Comparison of ENCODE assay signal across 19 cellular contexts in genomic region chr13:25062479-25062878, GRCh38. TPM values are rescaled to one million over a fixed set of nuclear protein-coding genes. Genes with fewer than 3 reads are reported as not detected.
DNase-seq lines count a peak whose midpoint lies in the region; ATAC-seq and TF ChIP-seq lines count a peak whose summit lies in the region.
"Had no signal": no experiment of that assay in that cellular context is flagged by ENCODE, and none has a peak within 500 bp of the region (broad histone marks: within the 10 kb centered on the region; RNA-seq: fewer than 3 reads in every experiment).

No MANE protein-coding gene starts in this region.

- no peaks in the 10 kb centered on the region for H3K36me3 Mint-ChIP-seq in endothelial cell (ENCODE audit: low read depth, unreplicated experiment)
- H3K36me3 Mint-ChIP-seq: CD4-positive, alpha-beta memory T cell had no signal

- H3K9me2 ChIP-seq in HCT116 (ENCODE audit: insufficient read depth): no peaks in the 10 kb centered on the region
- H3K9me2 ChIP-seq in OCI-LY7 (ENCODE audit: insufficient read depth, low read length): no peaks in the 10 kb centered on the region

- TF ChIP-seq RAD21 in HCT116 (IDR thresholded peaks at IDR 0.05; ENCODE audit: low read depth): no peak

- ATAC-seq in HCT116 (peak; percentile 53; the same call in 1 of the 2 replicates), GM21447 (IDR thresholded peaks at IDR 0.05; ENCODE audit: unreplicated experiment) (no peak)

- peaks cover 1% of the 10 kb centered on the region for H3K27me3 Mint-ChIP-seq in endothelial cell (ENCODE audit: unreplicated experiment)

- H3K4me3 Mint-ChIP-seq in endothelial cell (ENCODE audit: unreplicated experiment): peak overlapping the region; percentile 30
- H3K4me3 Mint-ChIP-seq: CD4-positive, alpha-beta memory T cell had no signal

- H3K9me3 ChIP-seq in HCT116 (ENCODE audit: control insufficient read depth in 1 of 2, insufficient read depth in 1 of 2, low read depth in 1 of 2, low read length in 2 of 2) (no peaks in the 10 kb centered on the region), OCI-LY7 (ENCODE audit: low read length) (no peaks in the 10 kb centered on the region)
- H3K9me3 ChIP-seq: MG63 had no signal

- H3K79me2 ChIP-seq in HCT116 (ENCODE audit: insufficient read depth, low read length): no peaks in the 10 kb centered on the region
- no peaks in the 10 kb centered on the region for H3K79me2 ChIP-seq in OCI-LY7 (ENCODE audit: insufficient read depth, low read depth, low read length)

- H3K4me1 ChIP-seq in HCT116 (ENCODE audit: control insufficient read depth in 1 of 2, insufficient read depth in 2 of 2, low read length in 2 of 2) (no peaks in the 10 kb centered on the region), OCI-LY7 (ENCODE audit: insufficient read depth, low read length, poor library complexity, severe bottlenecking) (no peaks in the 10 kb centered on the region)

- H3K4me1 Mint-ChIP-seq in endothelial cell (ENCODE audit: unreplicated experiment): peaks cover 14% of the 10 kb centered on the region
- H3K4me1 Mint-ChIP-seq: CD4-positive, alpha-beta memory T cell had no signal

- no peak overlapping the region for H3K27ac ChIP-seq in HCT116 (ENCODE audit: low read depth, low read length)
- H3K27ac ChIP-seq in OCI-LY7 (ENCODE audit: low read depth, low read length, poor library complexity, severe bottlenecking): no peak overlapping the region

- H3K4me2 ChIP-seq in HCT116 (ENCODE audit: low read length): no peak overlapping the region
- no peak overlapping the region for H3K4me2 ChIP-seq in OCI-LY7 (ENCODE audit: low read length)

- peak in 2 of 3 experiments; percentile 37 to 39; a peak in 3 of 6 replicates for TF ChIP-seq CTCF in HCT116 (IDR thresholded peaks at IDR 0.05 in 2 of 3, conservative IDR thresholded peaks at IDR 0.05 in 1 of 3; ENCODE audit: borderline replicate concordance in 1 of 3, insufficient read depth in 1 of 3, low read depth in 2 of 3, low read length in 2 of 3)
- TF ChIP-seq CTCF in OCI-LY7 (conservative IDR thresholded peaks at IDR 0.05; ENCODE audit: low read length): peak; percentile 60
- no peak for TF ChIP-seq CTCF in endothelial cell (IDR thresholded peaks at IDR 0.05; ENCODE audit: unreplicated experiment)

- in situ Hi-C loops in ACHN (cut with HindIII; ENCODE audit: low pct_ligation_motif_present, low pct_unique_long_range_greater_than_20kb, low sequenced_read_pairs): no loop called here

- H3K36me3 ChIP-seq in HCT116 (ENCODE audit: control insufficient read depth in 1 of 2, insufficient read depth in 2 of 2, low read length in 2 of 2) (no peaks in the 10 kb centered on the region), OCI-LY7 (ENCODE audit: insufficient read depth, low read length) (no peaks in the 10 kb centered on the region)
- H3K36me3 ChIP-seq: HAP-1, MG63 had no signal

- no peaks in the 10 kb centered on the region for H4K20me1 ChIP-seq in HCT116 (ENCODE audit: insufficient read depth)
- H4K20me1 ChIP-seq in OCI-LY7 (ENCODE audit: insufficient read depth, low read length): no peaks in the 10 kb centered on the region

- CTCF ChIA-PET in HCT116 (lab: Charles Lee) (no interaction called here), OCI-LY7 (lab: Charles Lee; ENCODE audit: unreplicated experiment) (no interaction called here)

- no peaks in the 10 kb centered on the region for H3K27me3 ChIP-seq in HCT116 (ENCODE audit: insufficient read depth, low read length)

- intact Hi-C loops in HCT116 (cut with micrococcal nuclease) (no loop called here), OCI-LY7 (cut with micrococcal nuclease; ENCODE audit: unreplicated experiment) (no loop called here)

- H3K27ac Mint-ChIP-seq in endothelial cell (ENCODE audit: unreplicated experiment): peak overlapping the region; percentile 12
- H3K27ac Mint-ChIP-seq: CD4-positive, alpha-beta memory T cell had no signal

- no peaks in the 10 kb centered on the region for H3K9me3 Mint-ChIP-seq in endothelial cell (ENCODE audit: unreplicated experiment)

- DNase-seq in ACHN (peak; percentile 7), HCT116 (ENCODE audit: low read depth, low spot score) (no peak), OCI-LY7 (ENCODE audit: low spot score) (no peak), endothelial cell (ENCODE audit: low spot score) (no peak), GDM1 (lab: John Stamatoyannopoulos, UW) (no peak), KG1 (lab: John Stamatoyannopoulos, UW) (no peak)
- DNase-seq in effector CD8-positive, alpha-beta T cell (lab: John Stamatoyannopoulos, UW): no peak
- DNase-seq: CD4-positive, alpha-beta memory T cell; DND-41; GF-D8; MG63; NCI-H187 treated with DMSO at 0.1 percent for 48 hours; NCI-H2171; NCI-H446 treated with DMSO at 0.1 percent for 48 hours; NCI-H748 treated with DMSO at 0.1 percent for 48 hours; SHP77 treated with DMSO at 0.1 percent for 48 hours; SW 1271 had no signal

- H3K4me3 ChIP-seq in HCT116 (replicated peaks in 1 of 2; ENCODE audit: low read depth in 1 of 2, low read length in 2 of 2) (no peak overlapping the region), OCI-LY7 (ENCODE audit: low read depth, low read length, poor library complexity, severe bottlenecking) (no peak overlapping the region)
- H3K4me3 ChIP-seq: HAP-1, MG63 had no signal

- RAD21 ChIA-PET in HCT116 (lab: Charles Lee; ENCODE audit: low non-redundant PET in 1 of 2, low total read pairs in 2 of 2, uncharacterized antibody in 2 of 2, unreplicated experiment in 2 of 2): no interaction called here

- BruUV-seq in HCT116 (replicated peaks; lab: Mats Ljungman, UMichigan) (no TSS peak), OCI-LY7 (replicated peaks; lab: Mats Ljungman, UMichigan) (no TSS peak)

- H2AFZ ChIP-seq in HCT116 (ENCODE audit: low read depth, low read length, poor library complexity, severe bottlenecking) (no peak overlapping the region), OCI-LY7 (ENCODE audit: low read length) (no peak overlapping the region)

- H3K9ac ChIP-seq in HCT116 (ENCODE audit: low read length): no peak overlapping the region

- TF ChIP-seq POLR2A in HCT116 (IDR thresholded peaks at IDR 0.05; ENCODE audit: borderline replicate concordance, extremely low read depth, insufficient read depth, insufficient read length): no peak

- POLR2A ChIA-PET in HCT116 (lab: Charles Lee): no interaction called here
- POLR2A ChIA-PET in OCI-LY7 (lab: Charles Lee): no interaction called here

TF ChIP-seq in HCT116, 20 proteins besides CTCF, POLR2A, EP300 and RAD21 (continues in another document):
- TF ChIP-seq ZBTB33 (IDR thresholded peaks at IDR 0.05; ENCODE audit: extremely low read depth, insufficient replicate concordance, low read length) (no peak), YY1 (IDR thresholded peaks at IDR 0.05; ENCODE audit: extremely low read depth, insufficient replicate concordance, low read depth, low read length) (no peak), SRF (IDR thresholded peaks at IDR 0.05; ENCODE audit: low read depth) (no peak), ZNF274 (IDR thresholded peaks at IDR 0.05; ENCODE audit: low read depth, low read length) (no peak), EGR1 (IDR thresholded peaks at IDR 0.05; ENCODE audit: low read depth) (no peak), SP1 (IDR thresholded peaks at IDR 0.05; ENCODE audit: low read depth) (no peak), SIN3A (IDR thresholded peaks at IDR 0.05; ENCODE audit: low read depth) (no peak), MAX (IDR thresholded peaks at IDR 0.05) (no peak)
- TF ChIP-seq, protein P1, sequence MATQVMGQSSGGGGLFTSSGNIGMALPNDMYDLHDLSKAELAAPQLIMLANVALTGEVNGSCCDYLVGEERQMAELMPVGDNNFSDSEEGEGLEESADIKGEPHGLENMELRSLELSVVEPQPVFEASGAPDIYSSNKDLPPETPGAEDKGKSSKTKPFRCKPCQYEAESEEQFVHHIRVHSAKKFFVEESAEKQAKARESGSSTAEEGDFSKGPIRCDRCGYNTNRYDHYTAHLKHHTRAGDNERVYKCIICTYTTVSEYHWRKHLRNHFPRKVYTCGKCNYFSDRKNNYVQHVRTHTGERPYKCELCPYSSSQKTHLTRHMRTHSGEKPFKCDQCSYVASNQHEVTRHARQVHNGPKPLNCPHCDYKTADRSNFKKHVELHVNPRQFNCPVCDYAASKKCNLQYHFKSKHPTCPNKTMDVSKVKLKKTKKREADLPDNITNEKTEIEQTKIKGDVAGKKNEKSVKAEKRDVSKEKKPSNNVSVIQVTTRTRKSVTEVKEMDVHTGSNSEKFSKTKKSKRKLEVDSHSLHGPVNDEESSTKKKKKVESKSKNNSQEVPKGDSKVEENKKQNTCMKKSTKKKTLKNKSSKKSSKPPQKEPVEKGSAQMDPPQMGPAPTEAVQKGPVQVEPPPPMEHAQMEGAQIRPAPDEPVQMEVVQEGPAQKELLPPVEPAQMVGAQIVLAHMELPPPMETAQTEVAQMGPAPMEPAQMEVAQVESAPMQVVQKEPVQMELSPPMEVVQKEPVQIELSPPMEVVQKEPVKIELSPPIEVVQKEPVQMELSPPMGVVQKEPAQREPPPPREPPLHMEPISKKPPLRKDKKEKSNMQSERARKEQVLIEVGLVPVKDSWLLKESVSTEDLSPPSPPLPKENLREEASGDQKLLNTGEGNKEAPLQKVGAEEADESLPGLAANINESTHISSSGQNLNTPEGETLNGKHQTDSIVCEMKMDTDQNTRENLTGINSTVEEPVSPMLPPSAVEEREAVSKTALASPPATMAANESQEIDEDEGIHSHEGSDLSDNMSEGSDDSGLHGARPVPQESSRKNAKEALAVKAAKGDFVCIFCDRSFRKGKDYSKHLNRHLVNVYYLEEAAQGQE (IDR thresholded peaks at IDR 0.05; ENCODE audit: low read depth): no peak

RNA-seq across cellular contexts. Expression of gene PABPC3, which starts 33.5 kb away (rescaled TPM):
- total RNA-seq in HCT116 (2021; ENCODE audit: unreplicated experiment) (0.59 TPM), OCI-LY7 (2022) (0.39 and 0.49 TPM in 2 replicates), endothelial cell (ENCODE audit: unreplicated experiment) (0.44 TPM)
- polyA plus RNA-seq in HCT116 (2012): 0.35 and 0.41 TPM in 2 replicates
- total RNA-seq in OCI-LY7 (2014; rRNA removed; shearing (Covaris generic)): 0.13 TPM in 1 of 2 replicates, not detected in the other
